ENCODE assay signal across 11 cellular contexts in the genomic region with DNA sequence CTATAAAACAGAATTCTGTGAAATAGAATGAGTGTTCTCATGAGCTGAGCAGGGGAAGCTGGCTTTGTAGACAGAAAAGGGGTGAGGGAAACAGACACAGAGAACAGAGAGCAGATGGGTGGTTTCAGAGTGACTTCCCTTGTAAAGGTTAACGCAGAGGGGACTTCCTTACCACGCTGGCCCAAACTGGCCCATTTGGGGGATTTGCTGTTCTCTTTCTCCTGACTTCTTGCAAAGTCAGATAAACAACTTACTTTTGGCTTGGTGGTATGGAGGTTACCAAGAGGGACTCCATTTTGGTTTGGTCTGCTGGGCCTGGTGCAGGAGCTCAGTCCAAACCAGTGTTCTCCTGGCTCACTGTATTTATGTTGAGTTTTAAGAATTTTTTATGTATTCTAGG. TPM values are rescaled to one million over a fixed set of nuclear protein-coding genes. Genes with fewer than 3 reads are reported as not detected.
DNase-seq lines count a peak whose midpoint lies in the region; ATAC-seq and TF ChIP-seq lines count a peak whose summit lies in the region.
"Had no signal": no experiment of that assay in that cellular context is flagged by ENCODE, and none has a peak within 500 bp of the region (broad histone marks: within the 10 kb centered on the region; RNA-seq: fewer than 3 reads in every experiment).

No MANE protein-coding gene starts in this region.

- peaks cover 8% of the 10 kb centered on the region for H4K20me1 ChIP-seq in Loucy (ENCODE audit: insufficient read depth, low read length, poor library complexity, severe bottlenecking)

- POLR2A ChIA-PET in GM10248 (lab: Yijun Ruan, JAX), result no interaction called here

- H3K36me3 ChIP-seq in Loucy (ENCODE audit: insufficient read depth, low read length) (peaks cover 31% of the 10 kb centered on the region; the same call in 1 of the 2 replicates), lower lobe of right lung (peaks cover 37% of the 10 kb centered on the region), esophagus muscularis mucosa (peaks cover 28 to 47% (median 34%) of the 10 kb centered on the region in 4 donors)

- CTCF ChIA-PET in GM10248 (lab: Yijun Ruan, JAX), result interaction anchor here (1.2 to 1.6 kb wide), 3 partner anchors 9 to 19 kb away, joined by 3 to 6 read pairs (median 3); no protein-coding TSS in a partner anchor

- intact Hi-C loops in lower lobe of right lung (cut with DNase I), result no loop called here
- intact Hi-C loops in esophagus muscularis mucosa (cut with DNase I), result no loop called here

- H3K4me1 ChIP-seq in Loucy (ENCODE audit: insufficient read depth, low read length, poor library complexity, severe bottlenecking), result peaks cover 31% of the 10 kb centered on the region
- peaks cover 39% of the 10 kb centered on the region for H3K4me1 ChIP-seq in lower lobe of right lung
- H3K4me1 ChIP-seq in esophagus muscularis mucosa, result peaks cover 28 to 49% (median 38%) of the 10 kb centered on the region in 4 donors

- H3K36me3 Mint-ChIP-seq in effector memory CD8-positive, alpha-beta T cell (ENCODE audit: insufficient read depth), result peaks cover 36% of the 10 kb centered on the region

- no peak overlapping the region for H2AFZ ChIP-seq in Loucy (ENCODE audit: low read length)

- no peaks in the 10 kb centered on the region for H3F3A ChIP-seq in Loucy (ENCODE audit: low read depth)

- H3K27ac Mint-ChIP-seq in effector memory CD8-positive, alpha-beta T cell, result peak overlapping the region in 1 of 2 donors; percentile 35

- no peaks in the 10 kb centered on the region for H3K9me3 ChIP-seq in Loucy (ENCODE audit: insufficient read depth, low read depth, low read length)
- no peaks in the 10 kb centered on the region for H3K9me3 ChIP-seq in lower lobe of right lung
- no peaks in the 10 kb centered on the region for H3K9me3 ChIP-seq in esophagus muscularis mucosa

- H3K27me3 Mint-ChIP-seq in effector memory CD8-positive, alpha-beta T cell, result no peaks in the 10 kb centered on the region
- H3K27me3 Mint-ChIP-seq: brain had no signal

- peak overlapping the region in 1 of 2 donors; percentile 61 for H3K4me3 Mint-ChIP-seq in effector memory CD8-positive, alpha-beta T cell
- H3K4me3 Mint-ChIP-seq: brain had no signal

- H3K27ac ChIP-seq in lower lobe of right lung (no peak overlapping the region), esophagus muscularis mucosa (replicated peaks in 1 of 4) (no peak overlapping the region)

- H3K4me3 ChIP-seq in Loucy (ENCODE audit: low read length, poor library complexity, severe bottlenecking), result no peak overlapping the region
- H3K4me3 ChIP-seq in lower lobe of right lung, result no peak overlapping the region
- H3K4me3 ChIP-seq in esophagus muscularis mucosa, result no peak overlapping the region
- H3K4me3 ChIP-seq: smooth muscle cell had no signal

- H3K9me3 Mint-ChIP-seq in effector memory CD8-positive, alpha-beta T cell, result no peaks in the 10 kb centered on the region
- H3K9me3 Mint-ChIP-seq: brain had no signal

- TF ChIP-seq POLR2A in esophagus muscularis mucosa (IDR thresholded peaks at IDR 0.05; ENCODE audit: low read depth), result no peak

- 77% methylated on average over 2 of the region's 2 CpGs for WGBS in esophagus muscularis mucosa

- peak; percentile 65 for DNase-seq in GM10248 (ENCODE audit: extremely low spot score)
- peak; percentile 64 for DNase-seq in GM20000 (ENCODE audit: low spot score)
- no peak for DNase-seq in effector memory CD8-positive, alpha-beta T cell
- DNase-seq in lower lobe of right lung, result no peak
- no peak for DNase-seq in A172 (ENCODE audit: low spot score)
- no peak for DNase-seq in esophagus muscularis mucosa (ENCODE audit: extremely low spot score)
- DNase-seq: trophoblast cell had no signal

- H3K27me3 ChIP-seq in Loucy (ENCODE audit: insufficient read depth, low read length, poor library complexity, severe bottlenecking) (no peaks in the 10 kb centered on the region), lower lobe of right lung (ENCODE audit: low read depth) (no peaks in the 10 kb centered on the region), esophagus muscularis mucosa (no peaks in the 10 kb centered on the region)

- no peak for TF ChIP-seq CTCF in GM10248 (IDR thresholded peaks at IDR 0.05; ENCODE audit: control extremely low read depth, extremely low read depth, low read depth, missing control alignments)
- no peak for TF ChIP-seq CTCF in GM20000 (IDR thresholded peaks at IDR 0.05; ENCODE audit: extremely low read depth, missing control alignments)
- TF ChIP-seq CTCF in Loucy (conservative IDR thresholded peaks at IDR 0.05; ENCODE audit: low read length), result no peak
- no peak for TF ChIP-seq CTCF in lower lobe of right lung (IDR thresholded peaks at IDR 0.05)
- TF ChIP-seq CTCF in esophagus muscularis mucosa (IDR thresholded peaks at IDR 0.05), result no peak

- H3K4me1 Mint-ChIP-seq in effector memory CD8-positive, alpha-beta T cell (ENCODE audit: low read depth in 2 of 2), result peaks cover 14 to 19% of the 10 kb centered on the region in 2 donors

- H3K9ac ChIP-seq in Loucy (ENCODE audit: low read depth, low read length, poor library complexity, severe bottlenecking), result peak overlapping the region; percentile 4

- no peaks in the 10 kb centered on the region for H3K9me2 ChIP-seq in Loucy (replicated peaks; ENCODE audit: low read depth, low read length)

- ATAC-seq in effector memory CD8-positive, alpha-beta T cell (replicated peaks), result peak; percentile 54
- ATAC-seq in lower lobe of right lung (no peak), GM21528 (IDR thresholded peaks at IDR 0.05; ENCODE audit: low FRiP score, unreplicated experiment) (no peak)

- H3K79me2 ChIP-seq in Loucy (ENCODE audit: insufficient read depth, low read length), result peaks cover 50% of the 10 kb centered on the region

- no peak for TF ChIP-seq EP300 in esophagus muscularis mucosa (IDR thresholded peaks at IDR 0.05)

- H3K4me2 ChIP-seq in Loucy (ENCODE audit: low read depth, low read length, poor library complexity, severe bottlenecking), result peak overlapping the region; percentile 0
- H3K4me2 ChIP-seq: smooth muscle cell had no signal

RNA-seq across cellular contexts. Expression of a gene that starts 48.4 kb away (rescaled TPM):
- 146 TPM for total RNA-seq in lower lobe of right lung
- total RNA-seq in A172 (2014; rRNA removed; shearing (Covaris generic)), result 56.3 and 61.8 TPM in 2 replicates
- total RNA-seq in esophagus muscularis mucosa, result 10 to 100 TPM; 40.7 to 96.4 (median 64.4) TPM

Comparison
In these comparisons a context has a peak if more than half of its experiments do, and no peak if none do; other contexts are left out.
1. DNase-seq: peak in GM10248 (single experiment) and GM20000 (single experiment); none in effector memory CD8-positive, alpha-beta T cell (0 of 3), lower lobe of right lung (single experiment), A172 (single experiment) and esophagus muscularis mucosa (single experiment).